In genomic region chr21:15706686-15707085, GRCh38 we compare ENCODE assay signal across 13 cellular contexts. TPM values are rescaled to one million over a fixed set of nuclear protein-coding genes. Genes with fewer than 3 reads are reported as not detected.
A peak's percentile ranks its signal among the peaks of the same experiment; 100 is the strongest.
DNase-seq lines count a peak whose midpoint lies in the region; ATAC-seq and FAIRE-seq lines count a peak whose summit lies in the region.
"Had no signal": no experiment of that assay in that cellular context is flagged by ENCODE, and none has a peak within 500 bp of the region (broad histone marks: within the 10 kb centered on the region; RNA-seq: fewer than 3 reads in every experiment).

No MANE protein-coding gene starts in this region.

- no peak overlapping the region for H4K8ac ChIP-seq in trophoblast cell (ENCODE audit: low read depth, low read length)

- H3K4me3 Mint-ChIP-seq in T-helper 2 cell treated with Interferon-gamma antibody and Interleukin-4, amounts not matched to agents 5 μg/mL and 100 μg/mL, for 36 hours: no peak overlapping the region
- H3K4me3 Mint-ChIP-seq: activated CD4-positive, alpha-beta T cell treated with anti-CD3 and anti-CD28 coated beads, Interleukin-2, amount 10 ng/mL, durations not matched to agents 7 days and 5 days; brain had no signal

- no peaks in the 10 kb centered on the region for H3K79me2 ChIP-seq in trophoblast cell (ENCODE audit: control insufficient read depth, insufficient read depth, low read length, poor library complexity)

- no peak overlapping the region for H4K91ac ChIP-seq in trophoblast cell (ENCODE audit: low read depth, low read length)

- H3K36me3 Mint-ChIP-seq in T-helper 2 cell treated with Interferon-gamma antibody and Interleukin-4, amounts not matched to agents 5 μg/mL and 100 μg/mL, for 36 hours (ENCODE audit: low read depth): no peaks in the 10 kb centered on the region
- H3K36me3 Mint-ChIP-seq: brain had no signal

- no peak overlapping the region for H3K4ac ChIP-seq in trophoblast cell (ENCODE audit: low read depth, low read length)

- peak; percentile 90 for FAIRE-seq in RCC 7860 (lab: Jason Lieb, UNC)

- H3K14ac ChIP-seq in trophoblast cell (ENCODE audit: low read length): no peak overlapping the region

- H2AFZ ChIP-seq in trophoblast cell (ENCODE audit: insufficient read depth, low read length, poor library complexity): no peak overlapping the region

- H3K4me2 ChIP-seq in trophoblast cell (ENCODE audit: low read length): no peak overlapping the region

- H2BK120ac ChIP-seq in trophoblast cell (ENCODE audit: insufficient read depth, low read length, poor library complexity): no peak overlapping the region

- DNase-seq in EH (ENCODE audit: low read depth) (peak; percentile 86), RCC 7860 (ENCODE audit: low spot score) (peak; percentile 86), fibroblast of peridontal ligament (ENCODE audit: extremely low read depth) (peak; percentile 88), trophoblast cell (peak; percentile 73 to 94), HuH-7.5 (ENCODE audit: low spot score) (no peak)
- no peak for DNase-seq in T-helper 2 cell treated with Interferon-gamma antibody and Interleukin-4, amounts not matched to agents 5 μg/mL and 100 μg/mL, for 36 hours (ENCODE audit: low spot score)
- DNase-seq: activated CD4-positive, alpha-beta T cell treated with anti-CD3 and anti-CD28 coated beads, Interleukin-2, amount 10 ng/mL, durations not matched to agents 7 days and 5 days; DMS153; NCI-H524; stimulated activated CD4-positive, alpha-beta T cell treated with anti-CD3 and anti-CD28 coated beads, Interleukin-1b, Interleukin-23, amount 100 ng/mL, for 48 hours had no signal

- ATAC-seq in GM21786 (IDR thresholded peaks at IDR 0.05; ENCODE audit: unreplicated experiment) (no peak), GM19324 (IDR thresholded peaks at IDR 0.05; ENCODE audit: low FRiP score, unreplicated experiment) (no peak)

- peaks cover 2% of the 10 kb centered on the region for H3K4me1 Mint-ChIP-seq in T-helper 2 cell treated with Interferon-gamma antibody and Interleukin-4, amounts not matched to agents 5 μg/mL and 100 μg/mL, for 36 hours (ENCODE audit: low read depth)
- H3K4me1 Mint-ChIP-seq: activated CD4-positive, alpha-beta T cell treated with anti-CD3 and anti-CD28 coated beads, Interleukin-2, amount 10 ng/mL, durations not matched to agents 7 days and 5 days; brain had no signal

- no peak overlapping the region for H3K4me3 ChIP-seq in trophoblast cell (ENCODE audit: low read depth, low read length)

- peaks cover 2% of the 10 kb centered on the region for H3K79me1 ChIP-seq in trophoblast cell (ENCODE audit: low read length)

- no peak overlapping the region for H2AK5ac ChIP-seq in trophoblast cell (ENCODE audit: low read length)

- H3K27ac Mint-ChIP-seq in T-helper 2 cell treated with Interferon-gamma antibody and Interleukin-4, amounts not matched to agents 5 μg/mL and 100 μg/mL, for 36 hours: no peak overlapping the region
- H3K27ac Mint-ChIP-seq: activated CD4-positive, alpha-beta T cell treated with anti-CD3 and anti-CD28 coated beads, Interleukin-2, amount 10 ng/mL, durations not matched to agents 7 days and 5 days; brain had no signal

- H3K36me3 ChIP-seq in trophoblast cell (ENCODE audit: control insufficient read depth in 1 of 2, insufficient read depth in 2 of 2, low read length in 2 of 2): no peaks in the 10 kb centered on the region

- no peaks in the 10 kb centered on the region for H3K9me3 Mint-ChIP-seq in T-helper 2 cell treated with Interferon-gamma antibody and Interleukin-4, amounts not matched to agents 5 μg/mL and 100 μg/mL, for 36 hours

- H2BK5ac ChIP-seq in trophoblast cell (ENCODE audit: low read depth, low read length, poor library complexity): no peak overlapping the region

- no CpG with 5 or more reads among the region's 3 CpGs for WGBS in trophoblast cell (ENCODE audit: extremely low coverage, insufficient coverage, insufficient read length)

- peaks cover 14% of the 10 kb centered on the region for H3K27me3 Mint-ChIP-seq in T-helper 2 cell treated with Interferon-gamma antibody and Interleukin-4, amounts not matched to agents 5 μg/mL and 100 μg/mL, for 36 hours (ENCODE audit: low read depth)

- H3K9me3 ChIP-seq in trophoblast cell (ENCODE audit: insufficient read depth, low read depth, low read length): no peaks in the 10 kb centered on the region

- no peak overlapping the region for H3K23ac ChIP-seq in trophoblast cell (ENCODE audit: low read length)

- no peak overlapping the region for H3K9ac ChIP-seq in trophoblast cell (ENCODE audit: low read length)

- H4K12ac ChIP-seq in trophoblast cell (ENCODE audit: low read depth, low read length): no peak overlapping the region

- no peak overlapping the region for H3K18ac ChIP-seq in trophoblast cell (ENCODE audit: low read length)

- no peak overlapping the region for H3K27ac ChIP-seq in trophoblast cell (ENCODE audit: low read depth, low read length)

- H2BK12ac ChIP-seq in trophoblast cell (ENCODE audit: low read length): no peak overlapping the region

- no peaks in the 10 kb centered on the region for H3K27me3 ChIP-seq in trophoblast cell (ENCODE audit: insufficient read depth, low read length)

- no peaks in the 10 kb centered on the region for H3K4me1 ChIP-seq in trophoblast cell (ENCODE audit: control insufficient read depth in 1 of 2, insufficient read depth in 2 of 2, low read length in 2 of 2)

RNA-seq across cellular contexts. Expression of gene USP25, which starts 23.1 kb away (rescaled TPM):
- 44.5 and 45.5 TPM in 2 replicates for polyA plus RNA-seq in trophoblast cell (2013)

Comparison
In these comparisons a context has a peak if more than half of its experiments do, and no peak if none do; other contexts are left out.
1. DNase-seq: peak in EH (single experiment), RCC 7860 (single experiment), fibroblast of peridontal ligament (single experiment) and trophoblast cell (2 of 2); none in HuH-7.5 (single experiment) and T-helper 2 cell treated with Interferon-gamma antibody and Interleukin-4, amounts not matched to agents 5 μg/mL and 100 μg/mL, for 36 hours (single experiment).